ENCODE assay signal across 13 cellular contexts in genomic region chr10:103667390-103667789, GRCh38.
DNase-seq lines count a peak whose midpoint lies in the region; ATAC-seq and TF ChIP-seq lines count a peak whose summit lies in the region.
"Had no signal": no experiment of that assay in that cellular context is flagged by ENCODE, and none has a peak within 500 bp of the region (broad histone marks: within the 10 kb centered on the region; RNA-seq: fewer than 3 reads in every experiment).

No MANE protein-coding gene starts in this region.

- H3K27ac Mint-ChIP-seq in CD8-positive, alpha-beta T cell = peak overlapping the region; percentile 18
- H3K27ac Mint-ChIP-seq: activated naive CD4-positive, alpha-beta T cell treated with anti-CD3 and anti-CD28 coated beads, Interleukin-2, amount 50 U/mL, for 24 hours had no signal

- H4K91ac ChIP-seq in trophoblast cell (ENCODE audit: low read depth, low read length) = peak overlapping the region; percentile 41

- intact Hi-C loops in CD8-positive, alpha-beta T cell (cut with DNase I, micrococcal nuclease) = no loop called here
- intact Hi-C loops in right cardiac atrium (cut with DNase I) = no loop called here

- no peaks in the 10 kb centered on the region for H3K27me3 Mint-ChIP-seq in CD8-positive, alpha-beta T cell (ENCODE audit: low read depth)
- H3K27me3 Mint-ChIP-seq: activated naive CD4-positive, alpha-beta T cell treated with anti-CD3 and anti-CD28 coated beads, Interleukin-2, amount 50 U/mL, for 24 hours; B cell; stimulated activated memory B cell treated with anti-CD40 and anti-IgM and Interleukin-4, amounts not matched to agents 10 μg/mL and 1 μg/mL and 100 μg/mL, for 72 hours had no signal

- WGBS in right cardiac atrium = 39% methylated on average over 8 of the region's 8 CpGs
- no CpG with 5 or more reads among the region's 8 CpGs for WGBS in trophoblast cell (ENCODE audit: extremely low coverage, insufficient coverage, insufficient read length)

- no peaks in the 10 kb centered on the region for H3K79me2 ChIP-seq in trophoblast cell (ENCODE audit: control insufficient read depth, insufficient read depth, low read length, poor library complexity)

- H2BK5ac ChIP-seq in trophoblast cell (ENCODE audit: low read depth, low read length, poor library complexity) = peak overlapping the region; percentile 11

- no peak overlapping the region for H3K23ac ChIP-seq in trophoblast cell (ENCODE audit: low read length)

- DNase-seq in CD8-positive, alpha-beta T cell = no peak
- no peak for DNase-seq in Peyer's patch
- DNase-seq in right cardiac atrium = peak; percentile 77 to 82 (median 80)
- no peak for DNase-seq in trophoblast cell
- no peak for DNase-seq in effector CD8-positive, alpha-beta T cell (lab: John Stamatoyannopoulos, UW)
- no peak for DNase-seq in activated gamma-delta T cell (lab: John Stamatoyannopoulos, UW)
- no peak for DNase-seq in SW480 (ENCODE audit: low spot score)
- DNase-seq: NCI-H748 treated with DMSO at 0.1 percent for 48 hours had no signal

- H3K9me3 ChIP-seq in CD8-positive, alpha-beta T cell (ENCODE audit: low read length) = no peaks in the 10 kb centered on the region
- H3K9me3 ChIP-seq in Peyer's patch (no peaks in the 10 kb centered on the region), right cardiac atrium (ENCODE audit: control insufficient read depth, low read length) (no peaks in the 10 kb centered on the region), trophoblast cell (ENCODE audit: insufficient read depth, low read depth, low read length) (peaks cover 1% of the 10 kb centered on the region)

- H4K12ac ChIP-seq in trophoblast cell (ENCODE audit: low read depth, low read length) = peak overlapping the region; percentile 6

- no peak overlapping the region for H3K27ac ChIP-seq in CD8-positive, alpha-beta T cell (ENCODE audit: low read depth, low read length)
- peak overlapping the region in 3 of 4 donors; percentile 38 to 71 (median 62) for H3K27ac ChIP-seq in Peyer's patch
- H3K27ac ChIP-seq in right cardiac atrium (ENCODE audit: low read length) = peak overlapping the region; percentile 5
- H3K27ac ChIP-seq in trophoblast cell (ENCODE audit: low read depth, low read length) = no peak overlapping the region
- H3K27ac ChIP-seq: SK-N-MC had no signal

- TF ChIP-seq POLR2A in Peyer's patch (IDR thresholded peaks at IDR 0.05) = no peak

- H3K27me3 ChIP-seq in CD8-positive, alpha-beta T cell (ENCODE audit: insufficient read depth, low read length) = no peaks in the 10 kb centered on the region
- H3K27me3 ChIP-seq in Peyer's patch (no peaks in the 10 kb centered on the region), right cardiac atrium (ENCODE audit: control insufficient read depth, insufficient read depth) (no peaks in the 10 kb centered on the region), trophoblast cell (ENCODE audit: insufficient read depth, low read length) (no peaks in the 10 kb centered on the region)

- no peak for ATAC-seq in CD8-positive, alpha-beta T cell
- ATAC-seq in right cardiac atrium (peak; percentile 34 to 77), HG02884 (IDR thresholded peaks at IDR 0.05; ENCODE audit: unreplicated experiment) (no peak)
- ATAC-seq: stimulated activated memory B cell treated with anti-CD40 and anti-IgM and Interleukin-4, amounts not matched to agents 10 μg/mL and 1 μg/mL and 100 μg/mL, for 72 hours had no signal

- POLR2A ChIA-PET in CD8-positive, alpha-beta T cell (lab: Charles Lee) = interaction anchor here (1.5 kb wide), 1 partner anchor 11 kb away, joined by 5 read pairs; no protein-coding TSS in a partner anchor

- no peak overlapping the region for H2AK5ac ChIP-seq in trophoblast cell (ENCODE audit: low read length)

- no peaks in the 10 kb centered on the region for H3K9me3 Mint-ChIP-seq in CD8-positive, alpha-beta T cell
- H3K9me3 Mint-ChIP-seq: activated naive CD4-positive, alpha-beta T cell treated with anti-CD3 and anti-CD28 coated beads, Interleukin-2, amount 50 U/mL, for 24 hours; stimulated activated memory B cell treated with anti-CD40 and anti-IgM and Interleukin-4, amounts not matched to agents 10 μg/mL and 1 μg/mL and 100 μg/mL, for 72 hours had no signal

- H3K79me1 ChIP-seq in trophoblast cell (ENCODE audit: low read length) = peaks cover 3% of the 10 kb centered on the region

- peak overlapping the region; percentile 19 for H3K18ac ChIP-seq in trophoblast cell (ENCODE audit: low read length)

- CTCF ChIA-PET in CD8-positive, alpha-beta T cell (lab: Charles Lee) = interaction anchor here (1.1 to 3.8 kb wide), 3 partner anchors 10 to 45 kb away, joined by 3 to 16 read pairs (median 3); no protein-coding TSS in a partner anchor

- H4K8ac ChIP-seq in trophoblast cell (ENCODE audit: low read depth, low read length) = peak overlapping the region; percentile 33

- H2BK12ac ChIP-seq in trophoblast cell (ENCODE audit: low read length) = peak overlapping the region; percentile 9

- no peak for TF ChIP-seq CTCF in CD8-positive, alpha-beta T cell (IDR thresholded peaks at IDR 0.05)
- no peak for TF ChIP-seq CTCF in Peyer's patch (IDR thresholded peaks at IDR 0.05)

- no peak overlapping the region for H3K4me2 ChIP-seq in trophoblast cell (ENCODE audit: low read length)

- no peak overlapping the region for H3K9ac ChIP-seq in trophoblast cell (ENCODE audit: low read length)

- H3K4me1 ChIP-seq in CD8-positive, alpha-beta T cell (ENCODE audit: insufficient read depth, low read length) = peaks cover 16% of the 10 kb centered on the region
- H3K4me1 ChIP-seq in Peyer's patch (peaks cover 0 to 32% (median 0%) of the 10 kb centered on the region in 4 donors), right cardiac atrium (ENCODE audit: control insufficient read depth, insufficient read depth, low read length) (peaks cover 12% of the 10 kb centered on the region), trophoblast cell (ENCODE audit: control insufficient read depth in 1 of 2, insufficient read depth in 2 of 2, low read length in 2 of 2) (peaks cover 4 to 12% of the 10 kb centered on the region in 2 experiments)

- peak overlapping the region; percentile 33 for H2BK120ac ChIP-seq in trophoblast cell (ENCODE audit: insufficient read depth, low read length, poor library complexity)

- no peak overlapping the region for H3K4me3 ChIP-seq in CD8-positive, alpha-beta T cell (ENCODE audit: low read depth, low read length)
- H3K4me3 ChIP-seq in Peyer's patch (no peak overlapping the region), right cardiac atrium (ENCODE audit: low read length) (no peak overlapping the region), trophoblast cell (ENCODE audit: low read depth, low read length) (no peak overlapping the region)
- H3K4me3 ChIP-seq: SK-N-MC had no signal

- no peak overlapping the region for H2AFZ ChIP-seq in trophoblast cell (ENCODE audit: insufficient read depth, low read length, poor library complexity)

- peaks cover 7% of the 10 kb centered on the region for H3K36me3 Mint-ChIP-seq in CD8-positive, alpha-beta T cell
- H3K36me3 Mint-ChIP-seq: activated naive CD4-positive, alpha-beta T cell treated with anti-CD3 and anti-CD28 coated beads, Interleukin-2, amount 50 U/mL, for 24 hours had no signal

- no peak overlapping the region for H3K4me3 Mint-ChIP-seq in CD8-positive, alpha-beta T cell
- H3K4me3 Mint-ChIP-seq: activated naive CD4-positive, alpha-beta T cell treated with anti-CD3 and anti-CD28 coated beads, Interleukin-2, amount 50 U/mL, for 24 hours; stimulated activated memory B cell treated with anti-CD40 and anti-IgM and Interleukin-4, amounts not matched to agents 10 μg/mL and 1 μg/mL and 100 μg/mL, for 72 hours had no signal

- no peaks in the 10 kb centered on the region for H3K36me3 ChIP-seq in CD8-positive, alpha-beta T cell (ENCODE audit: insufficient read depth, low read length)
- H3K36me3 ChIP-seq in Peyer's patch (no peaks in the 10 kb centered on the region), trophoblast cell (ENCODE audit: control insufficient read depth in 1 of 2, insufficient read depth in 2 of 2, low read length in 2 of 2) (no peaks in the 10 kb centered on the region)

- H3K4ac ChIP-seq in trophoblast cell (ENCODE audit: low read depth, low read length) = peak overlapping the region; percentile 4

- peaks cover 18% of the 10 kb centered on the region for H3K4me1 Mint-ChIP-seq in CD8-positive, alpha-beta T cell (ENCODE audit: low read depth)

- peak overlapping the region; percentile 17 for H3K14ac ChIP-seq in trophoblast cell (ENCODE audit: low read length)

Comparison
In these comparisons a context has a peak if more than half of its experiments do, and no peak if none do; other contexts are left out.
1. ATAC-seq: peak in right cardiac atrium (2 of 2); none in CD8-positive, alpha-beta T cell (single experiment) and HG02884 (single experiment).
2. DNase-seq: peak in right cardiac atrium (3 of 3); none in CD8-positive, alpha-beta T cell (0 of 7), Peyer's patch (0 of 3), trophoblast cell (0 of 2), effector CD8-positive, alpha-beta T cell (single experiment), activated gamma-delta T cell (single experiment) and SW480 (single experiment).
3. H3K27ac ChIP-seq: peak in Peyer's patch (3 of 4) and right cardiac atrium (single experiment); none in CD8-positive, alpha-beta T cell (single experiment) and trophoblast cell (single experiment).